Comparison of ENCODE assay signal across 8 cellular contexts in the genomic region with DNA sequence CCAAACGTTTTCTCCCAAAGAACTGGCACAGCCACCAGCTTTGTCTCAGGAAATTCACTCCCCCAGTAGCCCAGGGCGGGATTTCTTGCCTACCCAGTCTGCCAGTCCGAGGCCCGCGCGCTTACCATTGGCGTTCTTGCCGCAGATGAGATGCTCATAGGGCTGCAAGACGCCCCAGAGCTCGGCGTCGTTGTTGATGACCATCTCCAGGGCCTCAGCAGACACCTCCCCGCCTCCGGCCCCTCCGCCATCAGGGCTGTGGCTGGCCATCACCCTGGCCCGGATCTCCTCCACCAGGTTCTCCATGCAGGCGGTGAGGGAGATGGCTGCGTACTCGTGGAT. TPM values are rescaled to one million over a fixed set of nuclear protein-coding genes. Genes with fewer than 3 reads are reported as not detected.
DNase-seq lines count a peak whose midpoint lies in the region; ATAC-seq and TF ChIP-seq lines count a peak whose summit lies in the region.

No MANE protein-coding gene starts in this region.

- H3K27me3 ChIP-seq in liver (ENCODE audit: control insufficient read depth in 4 of 4, insufficient read depth in 4 of 4, low read length in 3 of 4) (no peaks in the 10 kb centered on the region), thyroid gland (no peaks in the 10 kb centered on the region)

- H3K27ac ChIP-seq in liver (ENCODE audit: low read depth in 1 of 2, low read length in 2 of 2) = peak overlapping the region; percentile 37 to 66
- H3K27ac ChIP-seq in thyroid gland = no peak overlapping the region

- no peaks in the 10 kb centered on the region for H3K9me3 Mint-ChIP-seq in brain

- no peaks in the 10 kb centered on the region for H3K36me3 Mint-ChIP-seq in brain

- H3K4me3 ChIP-seq in liver (ENCODE audit: low read depth in 1 of 3, low read length in 3 of 3) (peak overlapping the region; percentile 64 to 76 (median 65)), thyroid gland (replicated peaks in 1 of 3) (peak overlapping the region in 2 of 3 donors; percentile 29 to 34)

- peak overlapping the region; percentile 5 to 85 (median 55) for H3K27ac Mint-ChIP-seq in brain

- ATAC-seq in GM19452 (IDR thresholded peaks at IDR 0.05; ENCODE audit: unreplicated experiment) = no peak
- ATAC-seq in GM19324 (IDR thresholded peaks at IDR 0.05; ENCODE audit: low FRiP score, unreplicated experiment) = no peak

- TF ChIP-seq RAD21 in liver (IDR thresholded peaks at IDR 0.05) = no peak

- H3K4me3 Mint-ChIP-seq in brain = peak overlapping the region; percentile 83 to 94 (median 87)

- peak in 1 of 2 experiments; percentile 2 for TF ChIP-seq CTCF in brain (conservative IDR thresholded peaks at IDR 0.05)
- TF ChIP-seq CTCF in liver (IDR thresholded peaks at IDR 0.05; ENCODE audit: low read depth, low read length, missing input control) = no peak
- TF ChIP-seq CTCF in thyroid gland (IDR thresholded peaks at IDR 0.05) = no peak

- peak; percentile 53 for DNase-seq in COR-L47 (lab: John Stamatoyannopoulos, UW)
- peak; percentile 29 for DNase-seq in NCI-H146 treated with DMSO at 0.1 percent for 48 hours (lab: John Stamatoyannopoulos, UW; ENCODE audit: unreplicated experiment)
- DNase-seq in thyroid gland = peak in 1 of 2 donors; percentile 29
- DNase-seq in activated effector memory CD4-positive, alpha-beta T cell treated with Interleukin-2 at 50 U/mL for 16 hours = no peak

- H3K27me3 Mint-ChIP-seq in brain = peaks cover 29% of the 10 kb centered on the region

- 4% methylated on average over 19 of the region's 19 CpGs for WGBS in liver
- 0 to 9% methylated on average over 1 to 11 of the region's 19 CpGs for WGBS in thyroid gland, 2 donors

- intact Hi-C loops in thyroid gland (cut with DNase I) = loop anchor here (2.0 kb wide), 1 partner anchor 180 kb away; no protein-coding TSS in a partner anchor

- H3K9ac ChIP-seq in liver (ENCODE audit: low read depth in 1 of 2, low read length in 2 of 2) = peak overlapping the region; percentile 39 to 61

- H3K36me3 ChIP-seq in liver (ENCODE audit: control insufficient read depth in 4 of 4, insufficient read depth in 3 of 4, low read depth in 1 of 4, low read length in 3 of 4) (no peaks in the 10 kb centered on the region), thyroid gland (no peaks in the 10 kb centered on the region)

- no peak for TF ChIP-seq POLR2A in thyroid gland (IDR thresholded peaks at IDR 0.05)

- H3K4me1 ChIP-seq in liver (ENCODE audit: control insufficient read depth in 4 of 4, insufficient read depth in 4 of 4, low read length in 3 of 4) = peaks cover 0 to 55% (median 37%) of the 10 kb centered on the region in 4 donors
- peaks cover 15 to 20% of the 10 kb centered on the region in 2 donors for H3K4me1 ChIP-seq in thyroid gland

- H3K9me3 ChIP-seq in liver (ENCODE audit: control insufficient read depth in 4 of 4, low read length in 3 of 4) = no peaks in the 10 kb centered on the region
- H3K9me3 ChIP-seq in thyroid gland = no peaks in the 10 kb centered on the region

- H3K4me1 Mint-ChIP-seq in brain = peaks cover 51% of the 10 kb centered on the region

TF ChIP-seq in liver, 16 proteins besides CTCF, POLR2A, EP300 and RAD21:
- TF ChIP-seq YY1 (IDR thresholded peaks at IDR 0.05) = no peak
- no peak for TF ChIP-seq FOXA2 (IDR thresholded peaks at IDR 0.05)
- no peak for TF ChIP-seq TAF1 (conservative IDR thresholded peaks at IDR 0.05)
- TF ChIP-seq, protein P1, sequence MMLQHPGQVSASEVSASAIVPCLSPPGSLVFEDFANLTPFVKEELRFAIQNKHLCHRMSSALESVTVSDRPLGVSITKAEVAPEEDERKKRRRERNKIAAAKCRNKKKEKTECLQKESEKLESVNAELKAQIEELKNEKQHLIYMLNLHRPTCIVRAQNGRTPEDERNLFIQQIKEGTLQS (IDR thresholded peaks at IDR 0.05) = no peak
- TF ChIP-seq HNF4A (conservative IDR thresholded peaks at IDR 0.05) = no peak
- no peak for TF ChIP-seq FOXA1 (IDR thresholded peaks at IDR 0.05)
- TF ChIP-seq RXRA (IDR thresholded peaks at IDR 0.05) = no peak
- no peak for TF ChIP-seq HNF4G (IDR thresholded peaks at IDR 0.05)
- TF ChIP-seq, protein P2, sequence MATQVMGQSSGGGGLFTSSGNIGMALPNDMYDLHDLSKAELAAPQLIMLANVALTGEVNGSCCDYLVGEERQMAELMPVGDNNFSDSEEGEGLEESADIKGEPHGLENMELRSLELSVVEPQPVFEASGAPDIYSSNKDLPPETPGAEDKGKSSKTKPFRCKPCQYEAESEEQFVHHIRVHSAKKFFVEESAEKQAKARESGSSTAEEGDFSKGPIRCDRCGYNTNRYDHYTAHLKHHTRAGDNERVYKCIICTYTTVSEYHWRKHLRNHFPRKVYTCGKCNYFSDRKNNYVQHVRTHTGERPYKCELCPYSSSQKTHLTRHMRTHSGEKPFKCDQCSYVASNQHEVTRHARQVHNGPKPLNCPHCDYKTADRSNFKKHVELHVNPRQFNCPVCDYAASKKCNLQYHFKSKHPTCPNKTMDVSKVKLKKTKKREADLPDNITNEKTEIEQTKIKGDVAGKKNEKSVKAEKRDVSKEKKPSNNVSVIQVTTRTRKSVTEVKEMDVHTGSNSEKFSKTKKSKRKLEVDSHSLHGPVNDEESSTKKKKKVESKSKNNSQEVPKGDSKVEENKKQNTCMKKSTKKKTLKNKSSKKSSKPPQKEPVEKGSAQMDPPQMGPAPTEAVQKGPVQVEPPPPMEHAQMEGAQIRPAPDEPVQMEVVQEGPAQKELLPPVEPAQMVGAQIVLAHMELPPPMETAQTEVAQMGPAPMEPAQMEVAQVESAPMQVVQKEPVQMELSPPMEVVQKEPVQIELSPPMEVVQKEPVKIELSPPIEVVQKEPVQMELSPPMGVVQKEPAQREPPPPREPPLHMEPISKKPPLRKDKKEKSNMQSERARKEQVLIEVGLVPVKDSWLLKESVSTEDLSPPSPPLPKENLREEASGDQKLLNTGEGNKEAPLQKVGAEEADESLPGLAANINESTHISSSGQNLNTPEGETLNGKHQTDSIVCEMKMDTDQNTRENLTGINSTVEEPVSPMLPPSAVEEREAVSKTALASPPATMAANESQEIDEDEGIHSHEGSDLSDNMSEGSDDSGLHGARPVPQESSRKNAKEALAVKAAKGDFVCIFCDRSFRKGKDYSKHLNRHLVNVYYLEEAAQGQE (IDR thresholded peaks at IDR 0.05) = no peak
- TF ChIP-seq SP1 (IDR thresholded peaks at IDR 0.05) = no peak
- TF ChIP-seq NR2F2 (IDR thresholded peaks at IDR 0.05) = no peak
- TF ChIP-seq GABPA (IDR thresholded peaks at IDR 0.05 in 1 of 2, conservative IDR thresholded peaks at IDR 0.05 in 1 of 2) = no peak
- no peak for TF ChIP-seq EGR1 (IDR thresholded peaks at IDR 0.05; ENCODE audit: low read depth in 2 of 2)
- TF ChIP-seq, protein P3, sequence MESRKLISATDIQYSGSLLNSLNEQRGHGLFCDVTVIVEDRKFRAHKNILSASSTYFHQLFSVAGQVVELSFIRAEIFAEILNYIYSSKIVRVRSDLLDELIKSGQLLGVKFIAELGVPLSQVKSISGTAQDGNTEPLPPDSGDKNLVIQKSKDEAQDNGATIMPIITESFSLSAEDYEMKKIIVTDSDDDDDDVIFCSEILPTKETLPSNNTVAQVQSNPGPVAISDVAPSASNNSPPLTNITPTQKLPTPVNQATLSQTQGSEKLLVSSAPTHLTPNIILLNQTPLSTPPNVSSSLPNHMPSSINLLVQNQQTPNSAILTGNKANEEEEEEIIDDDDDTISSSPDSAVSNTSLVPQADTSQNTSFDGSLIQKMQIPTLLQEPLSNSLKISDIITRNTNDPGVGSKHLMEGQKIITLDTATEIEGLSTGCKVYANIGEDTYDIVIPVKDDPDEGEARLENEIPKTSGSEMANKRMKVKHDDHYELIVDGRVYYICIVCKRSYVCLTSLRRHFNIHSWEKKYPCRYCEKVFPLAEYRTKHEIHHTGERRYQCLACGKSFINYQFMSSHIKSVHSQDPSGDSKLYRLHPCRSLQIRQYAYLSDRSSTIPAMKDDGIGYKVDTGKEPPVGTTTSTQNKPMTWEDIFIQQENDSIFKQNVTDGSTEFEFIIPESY (IDR thresholded peaks at IDR 0.05) = no peak
- TF ChIP-seq, protein P4, sequence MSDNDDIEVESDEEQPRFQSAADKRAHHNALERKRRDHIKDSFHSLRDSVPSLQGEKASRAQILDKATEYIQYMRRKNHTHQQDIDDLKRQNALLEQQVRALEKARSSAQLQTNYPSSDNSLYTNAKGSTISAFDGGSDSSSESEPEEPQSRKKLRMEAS (IDR thresholded peaks at IDR 0.05) = no peak
- no peak for TF ChIP-seq JUND (IDR thresholded peaks at IDR 0.05)

RNA-seq across cellular contexts. Expression of a gene that starts 1.3 kb away (rescaled TPM):
- 7.0 TPM for polyA plus RNA-seq in brain (ENCODE audit: insufficient read depth, low read depth, low replicate concordance)
- 1 to 10 TPM; 5.1 to 8.9 TPM for total RNA-seq in liver
- 1 to 10 TPM; 2.4 to 7.1 TPM for polyA plus RNA-seq in liver
- total RNA-seq in thyroid gland = 1 to 10 TPM; 1.2 to 5.0 (median 3.3) TPM

Comparison
In these comparisons a context has a peak if more than half of its experiments do, and no peak if none do; other contexts are left out.
1. H3K27ac ChIP-seq: peak in liver (2 of 2); none in thyroid gland (0 of 3).